8 cellular contexts compared by ENCODE assay signal in the genomic region with DNA sequence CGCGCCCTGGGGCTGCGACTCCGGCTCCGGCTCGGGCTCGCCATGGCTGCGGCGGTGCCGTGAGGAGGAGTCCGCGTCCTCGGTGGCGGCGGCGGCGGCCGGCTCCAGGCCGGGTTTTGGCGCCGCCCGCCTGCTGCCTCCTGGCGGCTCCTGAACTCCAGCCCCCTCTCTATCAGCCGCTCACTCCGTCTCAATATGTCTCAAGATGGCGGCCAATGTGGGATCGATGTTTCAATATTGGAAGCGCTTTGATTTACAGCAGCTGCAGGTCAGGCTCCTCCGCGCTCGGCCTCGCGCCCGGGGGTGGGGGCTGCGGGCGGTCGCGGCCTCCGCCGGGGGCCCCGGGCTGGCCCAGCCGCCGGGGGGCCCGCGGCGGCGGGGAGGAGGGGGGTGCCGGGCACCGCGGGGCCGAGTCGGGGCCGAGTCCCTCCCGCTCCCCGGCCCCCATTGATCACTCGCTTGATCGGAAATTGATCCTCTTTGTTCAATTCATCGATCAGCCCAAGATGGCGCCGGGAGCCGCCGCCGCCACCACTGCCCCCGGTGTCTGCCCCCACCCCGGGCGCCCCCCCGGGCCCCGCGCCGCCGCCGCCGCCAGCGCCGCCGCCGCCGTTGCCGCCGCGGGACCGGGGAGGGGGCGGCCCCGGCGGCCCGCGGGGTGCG. TPM values are rescaled to one million over a fixed set of nuclear protein-coding genes. Genes with fewer than 3 reads are reported as not detected.
DNase-seq lines count a peak whose midpoint lies in the region; ATAC-seq and TF ChIP-seq lines count a peak whose summit lies in the region.

No MANE protein-coding gene starts in this region.

- no peaks in the 10 kb centered on the region for H3K27me3 Mint-ChIP-seq in Calu3 (ENCODE audit: unreplicated experiment)

- BruUV-seq in Calu3 (replicated peaks; lab: Mats Ljungman, UMichigan), result no TSS peak

- no peaks in the 10 kb centered on the region for H3K9me3 ChIP-seq in neuron (ENCODE audit: low read length)
- H3K9me3 ChIP-seq in subcutaneous abdominal adipose tissue (ENCODE audit: control insufficient read depth in 5 of 5, low read length in 5 of 5), result no peaks in the 10 kb centered on the region

- no peaks in the 10 kb centered on the region for H3K36me3 ChIP-seq in neuron (ENCODE audit: insufficient read depth, low read length)
- H3K36me3 ChIP-seq in subcutaneous abdominal adipose tissue (ENCODE audit: control insufficient read depth in 5 of 5, insufficient read depth in 5 of 5, low read length in 5 of 5), result no peaks in the 10 kb centered on the region

- no peak overlapping the region for H2AFZ ChIP-seq in neuron (ENCODE audit: low read depth, low read length)

- peak overlapping the region in 1 of 5 donors; percentile 70 for H3K9ac ChIP-seq in subcutaneous abdominal adipose tissue (ENCODE audit: low read length in 5 of 5)

- peak; percentile 17; the same call in 1 of the 2 replicates for TF ChIP-seq EP300 in Ishikawa (IDR thresholded peaks at IDR 0.05; ENCODE audit: borderline replicate concordance)

- H3K27me3 ChIP-seq in neuron (ENCODE audit: insufficient read depth, low read length) (peaks cover 15% of the 10 kb centered on the region), subcutaneous abdominal adipose tissue (ENCODE audit: control insufficient read depth in 5 of 5, insufficient read depth in 4 of 5, low read length in 5 of 5) (peaks cover 0 to 3% (median 0%) of the 10 kb centered on the region in 5 donors)

- intact Hi-C loops in Calu3 (cut with micrococcal nuclease; ENCODE audit: unreplicated experiment), result loop anchor here (10.0 kb wide), 3 partner anchors 71 to 419 kb away; no protein-coding TSS in a partner anchor

- H3K4me3 Mint-ChIP-seq in Calu3 (ENCODE audit: low read depth, unreplicated experiment), result peak overlapping the region; percentile 71

- no peaks in the 10 kb centered on the region for H3K9me3 Mint-ChIP-seq in Calu3 (ENCODE audit: low read depth, unreplicated experiment)

- ATAC-seq in GM21447 (IDR thresholded peaks at IDR 0.05; ENCODE audit: unreplicated experiment), result peak; percentile 59

- DNase-seq in Calu3 (peak; percentile 66), RPMI7951 (ENCODE audit: low read depth) (peak; percentile 81), foreskin fibroblast (peak; percentile 77 to 91)
- peak; percentile 54 for DNase-seq in activated T-helper 9 cell treated with anti-CD3 and anti-CD28 coated beads, Interleukin-2, amount 50 U/mL, for 16 hours (ENCODE audit: low read depth)

- TF ChIP-seq CTCF in Calu3 (IDR thresholded peaks at IDR 0.05; ENCODE audit: unreplicated experiment) (no peak), foreskin fibroblast (IDR thresholded peaks at IDR 0.05; ENCODE audit: low read depth, low read length) (no peak)

- no peak overlapping the region for H3K27ac ChIP-seq in subcutaneous abdominal adipose tissue (ENCODE audit: low read depth, low read length)

- H3K4me1 Mint-ChIP-seq in Calu3 (ENCODE audit: low read depth, unreplicated experiment), result no peaks in the 10 kb centered on the region

- peaks cover 39% of the 10 kb centered on the region for H3K4me1 ChIP-seq in neuron (ENCODE audit: insufficient read depth, low read length)
- peaks cover 0 to 39% (median 32%) of the 10 kb centered on the region in 5 donors for H3K4me1 ChIP-seq in subcutaneous abdominal adipose tissue (ENCODE audit: control insufficient read depth in 5 of 5, insufficient read depth in 5 of 5, low read length in 5 of 5)

- CTCF ChIA-PET in Calu3 (lab: Charles Lee), result no interaction called here

- no peak overlapping the region for H3K27ac Mint-ChIP-seq in Calu3 (ENCODE audit: unreplicated experiment)

- peak overlapping the region; percentile 56 to 61 for H3K4me3 ChIP-seq in foreskin fibroblast (ENCODE audit: low read depth in 1 of 2, low read length in 2 of 2)
- H3K4me3 ChIP-seq in neuron (ENCODE audit: low read length), result peak overlapping the region; percentile 56
- peak overlapping the region in 4 of 5 donors; percentile 67 to 73 (median 70) for H3K4me3 ChIP-seq in subcutaneous abdominal adipose tissue (ENCODE audit: low read depth in 1 of 5, low read length in 5 of 5)

- peaks cover 18% of the 10 kb centered on the region for H3K36me3 Mint-ChIP-seq in Calu3 (ENCODE audit: insufficient read depth, unreplicated experiment)

- TF ChIP-seq RAD21 in Ishikawa (IDR thresholded peaks at IDR 0.05; ENCODE audit: low read depth), result peak; percentile 22; the same call in 1 of the 2 replicates

TF ChIP-seq in Ishikawa, 13 proteins besides CTCF, POLR2A, EP300 and RAD21:
- TF ChIP-seq NFIC (IDR thresholded peaks at IDR 0.05) (no peak), TEAD4 (IDR thresholded peaks at IDR 0.05) (no peak), YY1 (IDR thresholded peaks at IDR 0.05; ENCODE audit: low read depth) (peak; percentile 86), EGR1 (IDR thresholded peaks at IDR 0.05) (no peak), USF1 (IDR thresholded peaks at IDR 0.05) (no peak), ZBTB7A (IDR thresholded peaks at IDR 0.05; ENCODE audit: low read depth) (no peak), TAF1 (IDR thresholded peaks at IDR 0.05; ENCODE audit: low read depth) (peak; percentile 60; the same call in 1 of the 2 replicates), CEBPB (IDR thresholded peaks at IDR 0.05) (no peak), FOXM1 (IDR thresholded peaks at IDR 0.05; ENCODE audit: borderline replicate concordance, low read depth) (no peak)
- TF ChIP-seq, protein P1, sequence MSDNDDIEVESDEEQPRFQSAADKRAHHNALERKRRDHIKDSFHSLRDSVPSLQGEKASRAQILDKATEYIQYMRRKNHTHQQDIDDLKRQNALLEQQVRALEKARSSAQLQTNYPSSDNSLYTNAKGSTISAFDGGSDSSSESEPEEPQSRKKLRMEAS (IDR thresholded peaks at IDR 0.05), result no peak
- TF ChIP-seq, protein P2, sequence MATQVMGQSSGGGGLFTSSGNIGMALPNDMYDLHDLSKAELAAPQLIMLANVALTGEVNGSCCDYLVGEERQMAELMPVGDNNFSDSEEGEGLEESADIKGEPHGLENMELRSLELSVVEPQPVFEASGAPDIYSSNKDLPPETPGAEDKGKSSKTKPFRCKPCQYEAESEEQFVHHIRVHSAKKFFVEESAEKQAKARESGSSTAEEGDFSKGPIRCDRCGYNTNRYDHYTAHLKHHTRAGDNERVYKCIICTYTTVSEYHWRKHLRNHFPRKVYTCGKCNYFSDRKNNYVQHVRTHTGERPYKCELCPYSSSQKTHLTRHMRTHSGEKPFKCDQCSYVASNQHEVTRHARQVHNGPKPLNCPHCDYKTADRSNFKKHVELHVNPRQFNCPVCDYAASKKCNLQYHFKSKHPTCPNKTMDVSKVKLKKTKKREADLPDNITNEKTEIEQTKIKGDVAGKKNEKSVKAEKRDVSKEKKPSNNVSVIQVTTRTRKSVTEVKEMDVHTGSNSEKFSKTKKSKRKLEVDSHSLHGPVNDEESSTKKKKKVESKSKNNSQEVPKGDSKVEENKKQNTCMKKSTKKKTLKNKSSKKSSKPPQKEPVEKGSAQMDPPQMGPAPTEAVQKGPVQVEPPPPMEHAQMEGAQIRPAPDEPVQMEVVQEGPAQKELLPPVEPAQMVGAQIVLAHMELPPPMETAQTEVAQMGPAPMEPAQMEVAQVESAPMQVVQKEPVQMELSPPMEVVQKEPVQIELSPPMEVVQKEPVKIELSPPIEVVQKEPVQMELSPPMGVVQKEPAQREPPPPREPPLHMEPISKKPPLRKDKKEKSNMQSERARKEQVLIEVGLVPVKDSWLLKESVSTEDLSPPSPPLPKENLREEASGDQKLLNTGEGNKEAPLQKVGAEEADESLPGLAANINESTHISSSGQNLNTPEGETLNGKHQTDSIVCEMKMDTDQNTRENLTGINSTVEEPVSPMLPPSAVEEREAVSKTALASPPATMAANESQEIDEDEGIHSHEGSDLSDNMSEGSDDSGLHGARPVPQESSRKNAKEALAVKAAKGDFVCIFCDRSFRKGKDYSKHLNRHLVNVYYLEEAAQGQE (IDR thresholded peaks at IDR 0.05; ENCODE audit: low read depth), result no peak

RNA-seq across cellular contexts. Expression of gene CUX1, which starts 1.5 kb away (rescaled TPM):
- total RNA-seq in Calu3 (2022), result 54.8 and 59.8 TPM in 2 replicates
- total RNA-seq in RPMI7951 (2014; rRNA removed; shearing (Covaris generic)), result 20.3 and 28.6 TPM in 2 replicates
